23 cellular contexts compared by ENCODE assay signal in the genomic region with DNA sequence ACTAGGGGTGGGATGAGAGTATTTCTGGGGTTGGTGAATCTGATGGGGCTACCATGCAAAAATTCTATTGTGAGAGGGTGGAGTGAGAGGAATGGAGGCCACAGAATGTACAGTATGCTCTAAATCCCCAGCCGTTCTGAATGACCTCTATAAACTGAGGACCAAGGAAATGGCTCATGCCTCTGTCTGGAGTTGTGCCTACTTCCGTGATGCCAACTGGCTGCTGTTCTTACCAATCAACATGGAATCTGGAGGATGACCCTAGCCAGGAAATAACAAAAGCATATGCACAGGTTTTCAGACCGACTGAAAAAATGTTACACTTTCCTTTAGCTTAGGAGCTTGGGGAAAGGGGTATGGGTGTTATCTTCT. TPM values are rescaled to one million over a fixed set of nuclear protein-coding genes. Genes with fewer than 3 reads are reported as not detected.
"Had no signal": no experiment of that assay in that cellular context is flagged by ENCODE, and none has a peak within 500 bp of the region (broad histone marks: within the 10 kb centered on the region; RNA-seq: fewer than 3 reads in every experiment).

No MANE protein-coding gene starts in this region.

- H3K27me3 ChIP-seq: brain microvascular endothelial cell, esophagus muscularis mucosa, transverse colon had no signal

- H3K4me3 Mint-ChIP-seq: activated CD4-positive, alpha-beta T cell treated with anti-CD3 and anti-CD28 coated beads, Interleukin-2, amount 10 ng/mL, durations not matched to agents 24 days and 14 days; activated T-cell treated with anti-CD3 and anti-CD28 coated beads, Interleukin-2, amount 50 U/mL, for 72 hours; central memory CD8-positive, alpha-beta T cell; immature natural killer cell had no signal

- H3K27ac ChIP-seq: brain microvascular endothelial cell, coronary artery, esophagus muscularis mucosa had no signal

- H3K36me3 Mint-ChIP-seq: activated naive CD4-positive, alpha-beta T cell treated with anti-CD3 and anti-CD28 coated beads, Interleukin-2, amount 50 U/mL, for 72 hours; immature natural killer cell had no signal

- H3K36me3 ChIP-seq: brain microvascular endothelial cell, esophagus muscularis mucosa, transverse colon had no signal

- H3K9me3 Mint-ChIP-seq: activated CD4-positive, alpha-beta T cell treated with anti-CD3 and anti-CD28 coated beads, Interleukin-2, amount 10 ng/mL, durations not matched to agents 24 days and 14 days; activated naive CD4-positive, alpha-beta T cell treated with anti-CD3 and anti-CD28 coated beads, Interleukin-2, amount 50 U/mL, for 72 hours; central memory CD8-positive, alpha-beta T cell had no signal

- H3K9me3 ChIP-seq: esophagus muscularis mucosa, transverse colon had no signal

- H3K4me1 Mint-ChIP-seq: activated CD4-positive, alpha-beta T cell treated with anti-CD3 and anti-CD28 coated beads, Interleukin-2, amount 10 ng/mL, durations not matched to agents 24 days and 14 days; central memory CD8-positive, alpha-beta T cell; immature natural killer cell had no signal

- H3K27ac Mint-ChIP-seq: activated CD4-positive, alpha-beta T cell treated with anti-CD3 and anti-CD28 coated beads, Interleukin-2, amount 10 ng/mL, durations not matched to agents 24 days and 14 days; activated T-cell treated with anti-CD3 and anti-CD28 coated beads, Interleukin-2, amount 50 U/mL, for 72 hours; immature natural killer cell had no signal

- H3K4me3 ChIP-seq: coronary artery, esophagus muscularis mucosa, transverse colon had no signal

- FAIRE-seq: frontal cortex had no signal

- ATAC-seq: activated naive CD4-positive, alpha-beta T cell treated with anti-CD3 and anti-CD28 coated beads, Interleukin-2, amount 50 U/mL, for 72 hours; activated T-cell treated with anti-CD3 and anti-CD28 coated beads, Interleukin-2, amount 50 U/mL, for 72 hours had no signal

- DNase-seq: activated CD4-positive, alpha-beta T cell treated with anti-CD3 and anti-CD28 coated beads, Interleukin-2, amount 10 ng/mL, durations not matched to agents 24 days and 14 days; activated CD4-positive, CD25-positive, alpha-beta regulatory T cell; activated CD8-positive, alpha-beta memory T cell treated with anti-CD3 and anti-CD28 coated beads, Interleukin-2, amount 50 U/mL, for 48 hours; activated gamma-delta T cell; activated T-cell treated with anti-CD3 and anti-CD28 coated beads, Interleukin-2, amount 50 U/mL, for 72 hours; amniotic stem cell; brain microvascular endothelial cell; head of caudate nucleus; immature natural killer cell; mesenchymal stem cell; stimulated activated CD4-positive, alpha-beta T cell treated with anti-CD3 and anti-CD28 coated beads, Interleukin-15, amount 100 ng/mL, for 24 hours; stimulated activated CD4-positive, alpha-beta T cell treated with anti-CD3 and anti-CD28 coated beads, Interleukin-4, amount 100 ng/mL, for 24 hours; stimulated activated naive CD4-positive, alpha-beta T cell treated with Interleukin-2 at 50 U/mL for 16 hours; transverse colon had no signal

RNA-seq across cellular contexts. Expression of a gene that starts 20.0 kb away (rescaled TPM):
- total RNA-seq: activated CD4-positive, alpha-beta T cell treated with anti-CD3 and anti-CD28 coated beads, Interleukin-2, amount 10 ng/mL, durations not matched to agents 24 days and 14 days; activated naive CD4-positive, alpha-beta T cell treated with anti-CD3 and anti-CD28 coated beads, Interleukin-2, amount 50 U/mL, for 72 hours; activated T-cell treated with anti-CD3 and anti-CD28 coated beads, Interleukin-2, amount 50 U/mL, for 72 hours; frontal cortex; liver; skeletal muscle tissue; T-helper 2 cell treated with Interferon-gamma antibody and Interleukin-4, amounts not matched to agents 100 ng/mL and 5 ng/mL, for 36 hours had no signal
- polyA plus RNA-seq: immature natural killer cell, liver, neural cell had no signal
